In genomic region chr13:41614671-41615519, GRCh38 we compare ENCODE assay signal across 14 cellular contexts.
A peak's percentile ranks its signal among the peaks of the same experiment; 100 is the strongest.
DNase-seq lines count a peak whose midpoint lies in the region; ATAC-seq and TF ChIP-seq lines count a peak whose summit lies in the region.
"Had no signal": no experiment of that assay in that cellular context is flagged by ENCODE, and none has a peak within 500 bp of the region (broad histone marks: within the 10 kb centered on the region; RNA-seq: fewer than 3 reads in every experiment).

No MANE protein-coding gene starts in this region.

- H3K27ac ChIP-seq in HCT116 (ENCODE audit: low read depth, low read length) = peak overlapping the region; percentile 75
- H3K27ac ChIP-seq in right cardiac atrium (ENCODE audit: low read length) = peak overlapping the region; percentile 41
- H3K27ac ChIP-seq in sigmoid colon = peak overlapping the region; percentile 12 to 80 (median 42)
- H3K27ac ChIP-seq: Peyer's patch had no signal

- H3K4me1 Mint-ChIP-seq in MCF 10A (ENCODE audit: insufficient read depth, unreplicated experiment) = peaks cover 31% of the 10 kb centered on the region
- H3K4me1 Mint-ChIP-seq: activated naive CD4-positive, alpha-beta T cell treated with anti-CD3 and anti-CD28 coated beads, Interleukin-2, amount 50 U/mL, for 24 hours; B cell had no signal

- TF ChIP-seq RAD21 in HCT116 (IDR thresholded peaks at IDR 0.05; ENCODE audit: low read depth) = no peak

- WGBS in right cardiac atrium = 77% methylated on average over 7 of the region's 7 CpGs
- WGBS in sigmoid colon, 2 donors = 90 to 96% methylated on average over 7 of the region's 7 CpGs

- H3K4me3 Mint-ChIP-seq in MCF 10A (ENCODE audit: unreplicated experiment) = no peak overlapping the region
- H3K4me3 Mint-ChIP-seq: activated naive CD4-positive, alpha-beta T cell treated with anti-CD3 and anti-CD28 coated beads, Interleukin-2, amount 50 U/mL, for 24 hours; B cell had no signal

- H3K27me3 ChIP-seq in HCT116 (ENCODE audit: insufficient read depth, low read length) (no peaks in the 10 kb centered on the region), right cardiac atrium (ENCODE audit: control insufficient read depth, insufficient read depth) (no peaks in the 10 kb centered on the region), sigmoid colon (no peaks in the 10 kb centered on the region)
- H3K27me3 ChIP-seq: Peyer's patch had no signal

- H3K9ac ChIP-seq in HCT116 (ENCODE audit: low read length) = 0 out of 2 replicates have a peak overlapping the region, but pooled peaks have one; percentile 2

- RAD21 ChIA-PET in HCT116 (lab: Charles Lee; ENCODE audit: low non-redundant PET in 1 of 2, low total read pairs in 2 of 2, uncharacterized antibody in 2 of 2, unreplicated experiment in 2 of 2) = no interaction called here

- TF ChIP-seq POLR2A in HCT116 (IDR thresholded peaks at IDR 0.05; ENCODE audit: borderline replicate concordance, extremely low read depth, insufficient read depth, insufficient read length) (no peak), sigmoid colon (IDR thresholded peaks at IDR 0.05) (no peak)

- H3K9me2 ChIP-seq in HCT116 (ENCODE audit: insufficient read depth) = no peaks in the 10 kb centered on the region

- H2AFZ ChIP-seq in HCT116 (ENCODE audit: low read depth, low read length, poor library complexity, severe bottlenecking) = no peak overlapping the region

- peak overlapping the region; percentile 97 for H3K27ac Mint-ChIP-seq in MCF 10A (ENCODE audit: low read depth, unreplicated experiment)
- H3K27ac Mint-ChIP-seq: activated naive CD4-positive, alpha-beta T cell treated with anti-CD3 and anti-CD28 coated beads, Interleukin-2, amount 50 U/mL, for 24 hours; B cell had no signal

- H3K4me3 ChIP-seq in HCT116 (replicated peaks in 1 of 2; ENCODE audit: low read depth in 1 of 2, low read length in 2 of 2) (no peak overlapping the region; a peak in 1 of 4 replicates), right cardiac atrium (ENCODE audit: low read length) (no peak overlapping the region), sigmoid colon (no peak overlapping the region)
- H3K4me3 ChIP-seq: mucosa of descending colon, Peyer's patch had no signal

- no TSS peak for BruUV-seq in HCT116 (replicated peaks; lab: Mats Ljungman, UMichigan)
- no TSS peak for BruUV-seq in MCF 10A (replicated peaks; lab: Mats Ljungman, UMichigan)

- POLR2A ChIA-PET in HCT116 (lab: Charles Lee) = no interaction called here
- POLR2A ChIA-PET in MCF 10A (lab: Yijun Ruan, JAX) = interaction anchor here (1.2 kb wide), 1 partner anchor 15 kb away, joined by 4 read pairs; no protein-coding TSS in a partner anchor

- H4K20me1 ChIP-seq in HCT116 (ENCODE audit: insufficient read depth) = no peaks in the 10 kb centered on the region

- H3K4me2 ChIP-seq in HCT116 (ENCODE audit: low read length) = peak overlapping the region; percentile 60

- TF ChIP-seq CTCF in HCT116 (IDR thresholded peaks at IDR 0.05 in 2 of 3, conservative IDR thresholded peaks at IDR 0.05 in 1 of 3; ENCODE audit: borderline replicate concordance in 1 of 3, insufficient read depth in 1 of 3, low read depth in 2 of 3, low read length in 2 of 3) (no peak), MCF 10A (IDR thresholded peaks at IDR 0.05; ENCODE audit: unreplicated experiment) (no peak), sigmoid colon (IDR thresholded peaks at IDR 0.05) (no peak)

- H3K9me3 Mint-ChIP-seq in MCF 10A (ENCODE audit: unreplicated experiment) = no peaks in the 10 kb centered on the region
- H3K9me3 Mint-ChIP-seq: activated naive CD4-positive, alpha-beta T cell treated with anti-CD3 and anti-CD28 coated beads, Interleukin-2, amount 50 U/mL, for 24 hours had no signal

- no peaks in the 10 kb centered on the region for H3K36me3 ChIP-seq in HCT116 (ENCODE audit: control insufficient read depth in 1 of 2, insufficient read depth in 2 of 2, low read length in 2 of 2)
- peaks cover 0 to 16% (median 3%) of the 10 kb centered on the region in 4 donors for H3K36me3 ChIP-seq in sigmoid colon

- no peak for DNase-seq in HCT116 (ENCODE audit: low read depth, low spot score)
- no peak for DNase-seq in MCF 10A (ENCODE audit: unreplicated experiment)
- no peak for DNase-seq in right cardiac atrium
- DNase-seq in sigmoid colon = no peak
- no peak for DNase-seq in retina
- DNase-seq in NCI-H69 (lab: John Stamatoyannopoulos, UW) = no peak
- DNase-seq in mucosa of gallbladder (ENCODE audit: low spot score) = no peak
- DNase-seq: KG1, NCI-H2107, Peyer's patch had no signal

- H3K36me3 Mint-ChIP-seq in MCF 10A (ENCODE audit: insufficient read depth, unreplicated experiment) = peaks cover 16% of the 10 kb centered on the region

- H3K4me1 ChIP-seq in HCT116 (ENCODE audit: control insufficient read depth in 1 of 2, insufficient read depth in 2 of 2, low read length in 2 of 2) (peaks cover 36 to 39% of the 10 kb centered on the region in 2 experiments), right cardiac atrium (ENCODE audit: control insufficient read depth, insufficient read depth, low read length) (peaks cover 15% of the 10 kb centered on the region), sigmoid colon (peaks cover 0 to 30% (median 20%) of the 10 kb centered on the region in 4 donors)
- H3K4me1 ChIP-seq: Peyer's patch had no signal

- no peaks in the 10 kb centered on the region for H3K79me2 ChIP-seq in HCT116 (ENCODE audit: insufficient read depth, low read length)

- CTCF ChIA-PET in HCT116 (lab: Charles Lee) (no interaction called here), MCF 10A (lab: Yijun Ruan, JAX) (interaction anchor here (0.6 to 1.0 kb wide), 2 partner anchors 29 to 68 kb away, joined by 3 read pairs; no protein-coding TSS in a partner anchor)

- TF ChIP-seq EP300 in sigmoid colon (IDR thresholded peaks at IDR 0.05) = no peak

- no peaks in the 10 kb centered on the region for H3K27me3 Mint-ChIP-seq in MCF 10A (ENCODE audit: insufficient read depth, unreplicated experiment)
- H3K27me3 Mint-ChIP-seq: activated naive CD4-positive, alpha-beta T cell treated with anti-CD3 and anti-CD28 coated beads, Interleukin-2, amount 50 U/mL, for 24 hours; B cell had no signal

- H3K9me3 ChIP-seq in HCT116 (ENCODE audit: control insufficient read depth in 1 of 2, insufficient read depth in 1 of 2, low read depth in 1 of 2, low read length in 2 of 2) (no peaks in the 10 kb centered on the region), right cardiac atrium (ENCODE audit: control insufficient read depth, low read length) (no peaks in the 10 kb centered on the region), sigmoid colon (no peaks in the 10 kb centered on the region)
- H3K9me3 ChIP-seq: mucosa of descending colon, Peyer's patch had no signal

- ATAC-seq in HCT116 (peak; percentile 37), right cardiac atrium (peak; percentile 29 to 42), HG02610 (IDR thresholded peaks at IDR 0.05; ENCODE audit: unreplicated experiment) (no peak)
- ATAC-seq: mucosa of descending colon had no signal

- intact Hi-C loops in HCT116 (cut with micrococcal nuclease) (no loop called here), MCF 10A (cut with micrococcal nuclease) (no loop called here), right cardiac atrium (cut with DNase I) (no loop called here), sigmoid colon (cut with DNase I) (no loop called here)

TF ChIP-seq in HCT116, 20 proteins besides CTCF, POLR2A, EP300 and RAD21:
- no peak for TF ChIP-seq EZH2phosphoT487 (IDR thresholded peaks at IDR 0.05; ENCODE audit: borderline replicate concordance)
- TF ChIP-seq TCF7L2 (IDR thresholded peaks at IDR 0.05; ENCODE audit: borderline replicate concordance, extremely low read depth, insufficient read depth, insufficient read length) = no peak
- TF ChIP-seq POLR2AphosphoS5 (IDR thresholded peaks at IDR 0.05; ENCODE audit: low read depth, low read length) = no peak
- no peak for TF ChIP-seq CEBPB (IDR thresholded peaks at IDR 0.05; ENCODE audit: low read depth)
- peak; percentile 45; the same call in 1 of the 2 replicates for TF ChIP-seq EGR1 (IDR thresholded peaks at IDR 0.05; ENCODE audit: low read depth)
- no peak for TF ChIP-seq ZNF274 (IDR thresholded peaks at IDR 0.05; ENCODE audit: low read depth, low read length)
- no peak for TF ChIP-seq ATF3 (IDR thresholded peaks at IDR 0.05)
- no peak for TF ChIP-seq YY1 (IDR thresholded peaks at IDR 0.05; ENCODE audit: extremely low read depth, insufficient replicate concordance, low read depth, low read length)
- no peak for TF ChIP-seq SP1 (IDR thresholded peaks at IDR 0.05; ENCODE audit: low read depth)
- no peak for TF ChIP-seq ZBTB33 (IDR thresholded peaks at IDR 0.05; ENCODE audit: extremely low read depth, insufficient replicate concordance, low read length)
- TF ChIP-seq MAX (IDR thresholded peaks at IDR 0.05) = 0 out of 2 replicates have a peak, but pooled peaks have one; percentile 19
